17 cellular contexts compared by ENCODE assay signal in the genomic region with DNA sequence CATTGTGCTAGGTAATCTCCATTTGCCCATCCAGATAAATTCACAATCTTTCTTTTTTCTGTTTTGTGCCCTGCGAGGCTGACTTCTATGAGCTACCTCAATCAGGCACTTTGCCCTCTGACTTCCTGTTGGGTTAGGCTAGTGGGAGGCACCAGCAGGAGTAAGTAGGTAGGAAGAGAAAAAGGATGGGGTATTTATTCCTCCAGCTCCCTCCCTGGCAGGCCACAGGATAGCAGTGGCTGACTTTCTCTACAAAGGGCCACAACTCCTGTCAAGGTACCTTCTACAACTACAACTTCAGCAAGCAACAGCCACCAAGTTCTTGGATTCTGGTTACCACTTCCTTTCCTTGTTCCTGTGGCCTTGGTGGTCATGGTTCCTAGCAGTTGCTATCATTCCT.
"Had no signal": no experiment of that assay in that cellular context is flagged by ENCODE, and none has a peak within 500 bp of the region (broad histone marks: within the 10 kb centered on the region; RNA-seq: fewer than 3 reads in every experiment).

No MANE protein-coding gene starts in this region.

- H3K36me3 Mint-ChIP-seq: activated naive CD8-positive, alpha-beta T cell; naive thymus-derived CD8-positive, alpha-beta T cell; stimulated activated effector memory CD8-positive, alpha-beta T cell treated with anti-CD3 and anti-CD28 coated beads, Interleukin-12 subunit alpha, Interleukin-12 subunit beta, amount 100 ng/mL, for 72 hours had no signal

- H3K27ac ChIP-seq: body of pancreas, coronary artery, esophagus muscularis mucosa, hepatocyte, left ventricle myocardium inferior, parathyroid adenoma had no signal

- H3K36me3 ChIP-seq: esophagus muscularis mucosa, left ventricle myocardium inferior had no signal

- H3K79me2 ChIP-seq: hepatocyte, parathyroid adenoma had no signal

- H3K4me3 ChIP-seq: body of pancreas, coronary artery, esophagus muscularis mucosa, hepatocyte, left ventricle myocardium inferior had no signal

- H3K4me3 Mint-ChIP-seq: activated CD4-positive, alpha-beta T cell treated with anti-CD3 and anti-CD28 coated beads, Interleukin-2, amount 10 ng/mL, durations not matched to agents 24 days and 14 days; activated CD8-positive, alpha-beta T cell treated with anti-CD3 and anti-CD28 coated beads, Interleukin-2, amount 10 ng/mL, durations not matched to agents 7 days and 5 days; activated naive CD8-positive, alpha-beta T cell; central memory CD8-positive, alpha-beta T cell; naive thymus-derived CD8-positive, alpha-beta T cell; stimulated activated effector memory CD8-positive, alpha-beta T cell treated with anti-CD3 and anti-CD28 coated beads, Interleukin-12 subunit alpha, Interleukin-12 subunit beta, amount 100 ng/mL, for 72 hours had no signal

- H3K27me3 ChIP-seq: body of pancreas, esophagus muscularis mucosa, hepatocyte had no signal

- H3K4me2 ChIP-seq: hepatocyte had no signal

- DNase-seq: activated CD4-positive, alpha-beta T cell treated with anti-CD3 and anti-CD28 coated beads, Interleukin-2, amount 10 ng/mL, durations not matched to agents 24 days and 14 days; activated CD4-positive, CD25-positive, alpha-beta regulatory T cell; activated CD8-positive, alpha-beta memory T cell treated with anti-CD3 and anti-CD28 coated beads, Interleukin-2, amount 50 U/mL, for 4 hours; activated CD8-positive, alpha-beta T cell treated with anti-CD3 and anti-CD28 coated beads, Interleukin-2, amount 10 ng/mL, durations not matched to agents 7 days and 5 days; activated gamma-delta T cell treated with Interleukin-2 at 50 U/mL for 16 hours; activated T-cell treated with anti-CD3 and anti-CD28 coated beads, Interleukin-2, amount 50 U/mL, for 48 hours; amygdala; body of pancreas; left ventricle myocardium inferior; naive thymus-derived CD8-positive, alpha-beta T cell had no signal

- ATAC-seq: activated CD8-positive, alpha-beta T cell treated with anti-CD3 and anti-CD28 coated beads, Interleukin-2, amount 10 ng/mL, durations not matched to agents 7 days and 5 days; body of pancreas; stimulated activated effector memory CD8-positive, alpha-beta T cell treated with anti-CD3 and anti-CD28 coated beads, Interleukin-12 subunit alpha, Interleukin-12 subunit beta, amount 100 ng/mL, for 72 hours had no signal

- H3K9ac ChIP-seq: parathyroid adenoma had no signal

- H3K9me3 Mint-ChIP-seq: activated CD4-positive, alpha-beta T cell treated with anti-CD3 and anti-CD28 coated beads, Interleukin-2, amount 10 ng/mL, durations not matched to agents 24 days and 14 days; central memory CD8-positive, alpha-beta T cell; stimulated activated effector memory CD8-positive, alpha-beta T cell treated with anti-CD3 and anti-CD28 coated beads, Interleukin-12 subunit alpha, Interleukin-12 subunit beta, amount 100 ng/mL, for 72 hours had no signal

- H3K4me1 ChIP-seq: body of pancreas, esophagus muscularis mucosa, left ventricle myocardium inferior, parathyroid adenoma had no signal

- H3K27ac Mint-ChIP-seq: activated CD4-positive, alpha-beta T cell treated with anti-CD3 and anti-CD28 coated beads, Interleukin-2, amount 10 ng/mL, durations not matched to agents 24 days and 14 days; activated CD8-positive, alpha-beta T cell treated with anti-CD3 and anti-CD28 coated beads, Interleukin-2, amount 10 ng/mL, durations not matched to agents 7 days and 5 days; activated naive CD8-positive, alpha-beta T cell; naive thymus-derived CD8-positive, alpha-beta T cell; stimulated activated effector memory CD8-positive, alpha-beta T cell treated with anti-CD3 and anti-CD28 coated beads, Interleukin-12 subunit alpha, Interleukin-12 subunit beta, amount 100 ng/mL, for 72 hours had no signal

- H3K9me3 ChIP-seq: body of pancreas, esophagus muscularis mucosa, left ventricle myocardium inferior had no signal

- H3K4me1 Mint-ChIP-seq: central memory CD8-positive, alpha-beta T cell; naive thymus-derived CD8-positive, alpha-beta T cell; stimulated activated effector memory CD8-positive, alpha-beta T cell treated with anti-CD3 and anti-CD28 coated beads, Interleukin-12 subunit alpha, Interleukin-12 subunit beta, amount 100 ng/mL, for 72 hours had no signal

- H2AFZ ChIP-seq: hepatocyte, parathyroid adenoma had no signal
